In genomic region chr3:186640473-186640818, GRCh38 we compare ENCODE assay signal across 9 cellular contexts. TPM values are rescaled to one million over a fixed set of nuclear protein-coding genes. Genes with fewer than 3 reads are reported as not detected.
DNase-seq lines count a peak whose midpoint lies in the region; ATAC-seq, FAIRE-seq and TF ChIP-seq lines count a peak whose summit lies in the region.
"Had no signal": no experiment of that assay in that cellular context is flagged by ENCODE, and none has a peak within 500 bp of the region (broad histone marks: within the 10 kb centered on the region; RNA-seq: fewer than 3 reads in every experiment).

No MANE protein-coding gene starts in this region.

- H3K36me3 ChIP-seq in body of pancreas (replicated peaks in 1 of 2; ENCODE audit: insufficient read depth in 1 of 2, low read depth in 2 of 2), result no peaks in the 10 kb centered on the region

- intact Hi-C loops in body of pancreas (cut with DNase I), result no loop called here

- no peak overlapping the region for H3K27ac ChIP-seq in body of pancreas

- no peak overlapping the region for H3K4me3 ChIP-seq in body of pancreas

- no peak for TF ChIP-seq POLR2A in body of pancreas (IDR thresholded peaks at IDR 0.05)

- WGBS in body of pancreas, 2 donors, result 66 to 71% methylated on average over 6 to 9 of the region's 9 CpGs

- no peaks in the 10 kb centered on the region for H3K9me3 ChIP-seq in body of pancreas

- no peaks in the 10 kb centered on the region for H3K27me3 ChIP-seq in body of pancreas

- peaks cover 4% of the 10 kb centered on the region for H3K4me1 ChIP-seq in body of pancreas

- peak; percentile 89 for FAIRE-seq in urothelium cell line (lab: Jason Lieb, UNC)

- no peak for TF ChIP-seq CTCF in body of pancreas (IDR thresholded peaks at IDR 0.05)

- peak; percentile 24 for ATAC-seq in body of pancreas
- ATAC-seq: activated CD8-positive, alpha-beta T cell treated with anti-CD3 and anti-CD28 coated beads, Interleukin-2, amount 10 ng/mL, durations not matched to agents 7 days and 5 days had no signal

- DNase-seq in HPDE6-E6E7 (ENCODE audit: extremely low spot score) (peak; percentile 95), body of pancreas (no peak), iPS-NIHi11 (ENCODE audit: low spot score) (peak; percentile 28), urothelium cell line (ENCODE audit: low spot score) (peak; percentile 53), dermis blood vessel endothelial cell (no peak), DMS153 treated with DMSO at 0.1 percent for 48 hours (lab: John Stamatoyannopoulos, UW; ENCODE audit: unreplicated experiment) (no peak)
- no peak for DNase-seq in activated naive CD4-positive, alpha-beta T cell treated with anti-CD3 and anti-CD28 coated beads, Interleukin-2, amount 50 U/mL, for 16 hours
- DNase-seq: activated CD8-positive, alpha-beta T cell treated with anti-CD3 and anti-CD28 coated beads, Interleukin-2, amount 10 ng/mL, durations not matched to agents 7 days and 5 days had no signal

RNA-seq across cellular contexts. Expression of gene FETUB, which starts 0.2 kb away (rescaled TPM):
- total RNA-seq in body of pancreas (not detected), dermis blood vessel endothelial cell (not detected in 2 replicates)
- total RNA-seq: activated CD8-positive, alpha-beta T cell treated with anti-CD3 and anti-CD28 coated beads, Interleukin-2, amount 10 ng/mL, durations not matched to agents 7 days and 5 days; fibroblast of villous mesenchyme had no signal

RNA-seq across cellular contexts. Expression of gene HRG, which starts 25.4 kb away (rescaled TPM):
- not detected for total RNA-seq in body of pancreas
- total RNA-seq in dermis blood vessel endothelial cell, result not detected in 2 replicates
- total RNA-seq: activated CD8-positive, alpha-beta T cell treated with anti-CD3 and anti-CD28 coated beads, Interleukin-2, amount 10 ng/mL, durations not matched to agents 7 days and 5 days; fibroblast of villous mesenchyme had no signal

RNA-seq across cellular contexts. Expression of gene AHSG, which starts 27.6 kb away (rescaled TPM):
- total RNA-seq in body of pancreas (not detected), dermis blood vessel endothelial cell (0.05 TPM in 1 of 2 replicates, not detected in the other)
- total RNA-seq: activated CD8-positive, alpha-beta T cell treated with anti-CD3 and anti-CD28 coated beads, Interleukin-2, amount 10 ng/mL, durations not matched to agents 7 days and 5 days; fibroblast of villous mesenchyme had no signal

Comparison
In these comparisons a context has a peak if more than half of its experiments do, and no peak if none do; other contexts are left out.
1. DNase-seq: peak in HPDE6-E6E7 (single experiment), iPS-NIHi11 (single experiment) and urothelium cell line (single experiment); none in body of pancreas (0 of 4), dermis blood vessel endothelial cell (single experiment), DMS153 treated with DMSO at 0.1 percent for 48 hours (single experiment) and activated naive CD4-positive, alpha-beta T cell treated with anti-CD3 and anti-CD28 coated beads, Interleukin-2, amount 50 U/mL, for 16 hours (single experiment).